ENCODE assay signal across 17 cellular contexts in genomic region chr14:33709286-33709685, GRCh38.
"Had no signal": no experiment of that assay in that cellular context is flagged by ENCODE, and none has a peak within 500 bp of the region (broad histone marks: within the 10 kb centered on the region; RNA-seq: fewer than 3 reads in every experiment).

No MANE protein-coding gene starts in this region.

- H3K9me3 ChIP-seq: esophagus squamous epithelium, gastroesophageal sphincter, left lung, psoas muscle, stomach had no signal

- H3K27me3 ChIP-seq: esophagus squamous epithelium, gastroesophageal sphincter, stomach had no signal

- H3K4me1 ChIP-seq: esophagus squamous epithelium, gastroesophageal sphincter, left lung, psoas muscle had no signal

- DNase-seq: esophagus squamous epithelium; glutamatergic neuron; mesendoderm; naive B cell; psoas muscle; retina; stimulated activated CD4-positive, alpha-beta T cell treated with anti-CD3 and anti-CD28 coated beads, Interleukin-12 subunit alpha, Interleukin-12 subunit beta, amount 100 ng/mL, for 4 hours; stimulated activated naive CD4-positive, alpha-beta T cell; stomach; substantia nigra; trophoblast cell had no signal

- H3K27ac ChIP-seq: esophagus squamous epithelium, gastroesophageal sphincter, left lung, psoas muscle, skin epidermis, stomach had no signal

- H3K27ac Mint-ChIP-seq: dendritic cell treated with granulocyte-macrophage colony-stimulating factor and Interleukin-4, amounts not matched to agents 40 ng/mL and 50 ng/mL, for 4 days; naive B cell; nephron had no signal

- H3K9me3 Mint-ChIP-seq: dendritic cell treated with granulocyte-macrophage colony-stimulating factor and Interleukin-4, amounts not matched to agents 40 ng/mL and 50 ng/mL, for 4 days; nephron had no signal

- H3K36me3 Mint-ChIP-seq: naive B cell had no signal

- H3K4me3 Mint-ChIP-seq: dendritic cell treated with granulocyte-macrophage colony-stimulating factor and Interleukin-4, amounts not matched to agents 40 ng/mL and 50 ng/mL, for 4 days; naive B cell; nephron had no signal

- H3K4me1 Mint-ChIP-seq: naive B cell, nephron had no signal

- H3K27me3 Mint-ChIP-seq: dendritic cell treated with granulocyte-macrophage colony-stimulating factor and Interleukin-4, amounts not matched to agents 40 ng/mL and 50 ng/mL, for 4 days had no signal

- H3K36me3 ChIP-seq: esophagus squamous epithelium, gastroesophageal sphincter, left lung, stomach had no signal

- H3K4me3 ChIP-seq: esophagus squamous epithelium, gastroesophageal sphincter, left lung, lung, psoas muscle, skin epidermis, stomach had no signal
